2 cellular contexts compared by ENCODE assay signal in the genomic region with DNA sequence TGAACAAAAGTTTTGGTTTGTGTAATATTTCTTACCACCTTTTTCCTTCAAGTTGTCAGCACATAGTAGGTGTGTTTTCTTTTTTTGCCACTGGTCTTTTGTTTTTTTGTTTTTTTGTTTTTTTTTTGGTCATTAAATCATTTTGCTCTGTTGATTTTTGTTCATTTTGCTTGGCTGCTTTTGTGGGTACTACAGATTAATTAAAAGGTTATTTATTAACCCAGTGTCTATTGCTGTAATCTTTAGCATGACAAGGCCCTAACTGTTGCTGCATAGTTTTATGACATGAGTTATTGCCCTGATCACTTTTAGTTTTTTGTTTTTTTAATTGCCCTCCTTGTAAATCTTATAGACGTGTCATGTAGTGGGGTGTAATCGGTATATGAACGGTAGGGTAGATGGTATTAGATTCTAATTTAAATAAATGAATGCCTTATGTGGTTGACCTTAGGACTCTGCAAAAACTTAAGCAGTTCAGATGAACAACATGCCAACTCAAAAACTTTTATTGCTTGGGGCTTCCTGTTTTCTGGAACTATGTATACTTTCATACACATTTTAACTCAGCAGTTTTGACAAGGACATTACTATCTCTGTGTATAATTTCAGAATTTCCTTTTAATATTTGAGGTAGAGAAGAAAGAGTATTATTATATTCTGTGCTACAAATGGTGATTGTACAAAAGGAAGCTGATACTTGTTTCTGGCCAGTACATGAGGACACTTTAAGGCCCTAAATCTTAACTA.
TF ChIP-seq lines count a peak whose summit lies in the region.

No MANE protein-coding gene starts in this region.

TF ChIP-seq in GM12878, 131 proteins besides CTCF, POLR2A, EP300 and RAD21:
- TF ChIP-seq ATF7 (IDR thresholded peaks at IDR 0.05; ENCODE audit: low read depth) (peak; percentile 49; the same call in 1 of the 2 replicates), MYB (IDR thresholded peaks at IDR 0.05; ENCODE audit: borderline replicate concordance, low read depth, low read length) (no peak), MTA2 (IDR thresholded peaks at IDR 0.05; ENCODE audit: low read depth) (peak; percentile 65; the same call in 1 of the 2 replicates), BACH1 (IDR thresholded peaks at IDR 0.05; ENCODE audit: borderline replicate concordance) (no peak), EED (IDR thresholded peaks at IDR 0.05; ENCODE audit: low read depth) (no peak), HDAC6 (IDR thresholded peaks at IDR 0.05; ENCODE audit: unreplicated experiment) (no peak), MYC (IDR thresholded peaks at IDR 0.05; ENCODE audit: insufficient read depth, insufficient read length, insufficient replicate concordance, low read length, severe bottlenecking) (no peak)

TF ChIP-seq in liver, 16 proteins besides CTCF, POLR2A, EP300 and RAD21:
- no peak for TF ChIP-seq NR2F2 (IDR thresholded peaks at IDR 0.05)
- TF ChIP-seq, protein P1, sequence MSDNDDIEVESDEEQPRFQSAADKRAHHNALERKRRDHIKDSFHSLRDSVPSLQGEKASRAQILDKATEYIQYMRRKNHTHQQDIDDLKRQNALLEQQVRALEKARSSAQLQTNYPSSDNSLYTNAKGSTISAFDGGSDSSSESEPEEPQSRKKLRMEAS (IDR thresholded peaks at IDR 0.05): no peak
- peak; percentile 21 to 33 for TF ChIP-seq HNF4A (conservative IDR thresholded peaks at IDR 0.05)
- TF ChIP-seq RXRA (IDR thresholded peaks at IDR 0.05): no peak
